Comparison of ENCODE assay signal across 26 cellular contexts in the genomic region with DNA sequence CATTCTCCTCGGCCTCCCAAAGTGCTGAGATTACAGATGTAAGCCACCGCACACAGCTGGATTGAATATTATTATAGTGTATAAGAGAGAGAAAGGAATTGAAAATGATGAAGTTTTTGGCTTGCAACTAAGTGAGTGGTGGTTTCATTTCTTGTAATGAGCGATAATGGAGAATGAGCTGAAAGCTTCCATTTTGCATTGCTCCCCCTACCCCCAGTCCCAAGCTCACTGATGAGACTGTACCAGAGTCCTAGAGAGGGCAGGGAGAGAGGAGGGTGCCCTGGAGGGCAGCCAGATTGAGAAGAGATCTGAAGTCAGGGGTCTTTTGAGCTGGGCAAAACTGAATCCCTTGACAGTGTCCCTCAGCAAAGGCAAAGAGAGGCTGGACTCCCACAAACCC.
"Had no signal": no experiment of that assay in that cellular context is flagged by ENCODE, and none has a peak within 500 bp of the region (broad histone marks: within the 10 kb centered on the region; RNA-seq: fewer than 3 reads in every experiment).

No MANE protein-coding gene starts in this region.

- H3K27ac Mint-ChIP-seq: naive thymus-derived CD4-positive, alpha-beta T cell; natural killer cell treated with Interleukin-12 subunit alpha and Interleukin-12 subunit beta and Interleukin-15 and Interleukin-18, amount 100 ng/mL, for 72 hours; stimulated activated memory B cell treated with anti-CD40 and anti-IgM and Interleukin-4, amounts not matched to agents 10 μg/mL and 1 μg/mL and 100 μg/mL, for 72 hours; type B pancreatic cell had no signal

- H3K4me1 Mint-ChIP-seq: stimulated activated naive CD8-positive, alpha-beta T cell treated with anti-CD3 and anti-CD28 coated beads, Interleukin-15, amount 100 ng/mL, for 72 hours had no signal

- H3K4me3 ChIP-seq: left ventricle myocardium inferior, lung, mucosa of descending colon, pancreas, prostate gland, sigmoid colon, spleen, tibial nerve, uterus had no signal

- H3K27ac ChIP-seq: left ventricle myocardium inferior, pancreas, prostate gland, sigmoid colon, spleen, tibial nerve, uterus had no signal

- FAIRE-seq: pancreas, small intestine had no signal

- H3K27me3 Mint-ChIP-seq: type B pancreatic cell had no signal

- H3K36me3 Mint-ChIP-seq: naive thymus-derived CD4-positive, alpha-beta T cell; natural killer cell treated with Interleukin-12 subunit alpha and Interleukin-12 subunit beta and Interleukin-15 and Interleukin-18, amount 100 ng/mL, for 72 hours; stimulated activated memory B cell treated with anti-CD40 and anti-IgM and Interleukin-4, amounts not matched to agents 10 μg/mL and 1 μg/mL and 100 μg/mL, for 72 hours; type B pancreatic cell had no signal

- H3K36me3 ChIP-seq: left ventricle myocardium inferior, pancreas, prostate gland, sigmoid colon, spleen, tibial nerve, uterus had no signal

- H3K27me3 ChIP-seq: pancreas, sigmoid colon, tibial nerve, uterus had no signal

- H3K9me3 Mint-ChIP-seq: natural killer cell treated with Interleukin-12 subunit alpha and Interleukin-12 subunit beta and Interleukin-15 and Interleukin-18, amount 100 ng/mL, for 72 hours; neural crest cell; stimulated activated memory B cell treated with anti-CD40 and anti-IgM and Interleukin-4, amounts not matched to agents 10 μg/mL and 1 μg/mL and 100 μg/mL, for 72 hours; stimulated activated naive CD8-positive, alpha-beta T cell treated with anti-CD3 and anti-CD28 coated beads, Interleukin-15, amount 100 ng/mL, for 72 hours; type B pancreatic cell had no signal

- H3K4me3 Mint-ChIP-seq: naive thymus-derived CD4-positive, alpha-beta T cell; natural killer cell treated with Interleukin-12 subunit alpha and Interleukin-12 subunit beta and Interleukin-15 and Interleukin-18, amount 100 ng/mL, for 72 hours; neural crest cell; stimulated activated memory B cell treated with anti-CD40 and anti-IgM and Interleukin-4, amounts not matched to agents 10 μg/mL and 1 μg/mL and 100 μg/mL, for 72 hours; stimulated activated naive CD8-positive, alpha-beta T cell treated with anti-CD3 and anti-CD28 coated beads, Interleukin-15, amount 100 ng/mL, for 72 hours; type B pancreatic cell had no signal

- H3K4me1 ChIP-seq: pancreas, prostate gland, spleen, tibial nerve, uterus had no signal

- ATAC-seq: mucosa of descending colon; naive thymus-derived CD4-positive, alpha-beta T cell; natural killer cell treated with Interleukin-12 subunit alpha and Interleukin-12 subunit beta and Interleukin-15 and Interleukin-18, amount 100 ng/mL, for 72 hours; pancreas; right cardiac atrium; stimulated activated memory B cell treated with anti-CD40 and anti-IgM and Interleukin-4, amounts not matched to agents 10 μg/mL and 1 μg/mL and 100 μg/mL, for 72 hours; stimulated activated naive CD8-positive, alpha-beta T cell treated with anti-CD3 and anti-CD28 coated beads, Interleukin-15, amount 100 ng/mL, for 72 hours had no signal

- DNase-seq: islet precursor cell; left ventricle myocardium inferior; mesendoderm; midbrain; mucosa of descending colon; naive thymus-derived CD4-positive, alpha-beta T cell; nucleus accumbens; pancreas; posterior cingulate gyrus; retina; right cardiac atrium; sigmoid colon; small intestine; spleen; stimulated activated CD4-positive, alpha-beta T cell treated with anti-CD3 and anti-CD28 coated beads, Interleukin-4, amount 100 ng/mL, for 24 hours; stimulated activated naive CD4-positive, alpha-beta T cell treated with Interleukin-2 at 50 U/mL for 16 hours; stimulated activated naive CD8-positive, alpha-beta T cell treated with anti-CD3 and anti-CD28 coated beads, Interleukin-15, amount 100 ng/mL, for 72 hours; substantia nigra; uterus had no signal

- H3K9me3 ChIP-seq: left ventricle myocardium inferior, mucosa of descending colon, pancreas, prostate gland, sigmoid colon, spleen, tibial nerve, uterus had no signal
